ENCODE assay signal across 34 cellular contexts in genomic region chr14:85106491-85106890, GRCh38.
"Had no signal": no experiment of that assay in that cellular context is flagged by ENCODE, and none has a peak within 500 bp of the region (broad histone marks: within the 10 kb centered on the region; RNA-seq: fewer than 3 reads in every experiment).

No MANE protein-coding gene starts in this region.

- H3K4me3 ChIP-seq: adrenal gland, body of pancreas, breast epithelium had no signal

- H3K27me3 Mint-ChIP-seq: activated B cell treated with CpG ODN at 0.5 μM for 24 hours; activated CD4-positive, alpha-beta memory T cell treated with anti-CD3 and anti-CD28 coated beads, Interleukin-2, amount 10 ng/mL, durations not matched to agents 7 days and 5 days; activated CD4-positive, alpha-beta T cell treated with anti-CD3 and anti-CD28 coated beads for 36 hours; activated CD4-positive, alpha-beta T cell treated with anti-CD3 and anti-CD28 coated beads, Interleukin-2, amount 10 ng/mL, durations not matched to agents 7 days and 5 days; activated CD8-positive, alpha-beta memory T cell treated with anti-CD3 and anti-CD28 coated beads, Interleukin-2, amount 10 ng/mL, durations not matched to agents 7 days and 5 days; activated naive CD8-positive, alpha-beta T cell treated with anti-CD3 and anti-CD28 coated beads for 36 hours; activated T-cell treated with anti-CD3 and anti-CD28 coated beads, Interleukin-2, amount 50 U/mL, for 24 hours had no signal

- DNase-seq: activated B cell treated with CpG ODN at 0.5 μM for 24 hours; activated CD4-positive, alpha-beta memory T cell treated with anti-CD3 and anti-CD28 coated beads, Interleukin-2, amount 10 ng/mL, durations not matched to agents 7 days and 5 days; activated CD4-positive, alpha-beta T cell treated with anti-CD3 and anti-CD28 coated beads for 1 hour; activated CD4-positive, alpha-beta T cell treated with anti-CD3 and anti-CD28 coated beads for 36 hours; activated CD4-positive, alpha-beta T cell treated with anti-CD3 and anti-CD28 coated beads for 48 hours; activated CD4-positive, alpha-beta T cell treated with anti-CD3 and anti-CD28 coated beads, Interleukin-2, amount 10 ng/mL, durations not matched to agents 7 days and 5 days; activated CD4-positive, alpha-beta T cell treated with anti-CD3 and anti-CD28 coated beads, Interleukin-2, amount 50 U/mL, for 48 hours; activated CD8-positive, alpha-beta memory T cell treated with anti-CD3 and anti-CD28 coated beads for 24 hours; activated CD8-positive, alpha-beta memory T cell treated with anti-CD3 and anti-CD28 coated beads, Interleukin-2, amount 10 ng/mL, durations not matched to agents 7 days and 5 days; activated CD8-positive, alpha-beta memory T cell treated with anti-CD3 and anti-CD28 coated beads, Interleukin-2, amount 50 U/mL, for 48 hours; activated CD8-positive, alpha-beta T cell treated with anti-CD3 and anti-CD28 coated beads, Interleukin-2, amount 10 ng/mL, durations not matched to agents 7 days and 5 days; activated effector memory CD4-positive, alpha-beta T cell treated with Interleukin-2 at 50 U/mL for 16 hours; activated gamma-delta T cell; activated naive CD4-positive, alpha-beta T cell treated with anti-CD3 and anti-CD28 coated beads, Interleukin-2, amount 50 U/mL, for 16 hours; activated naive CD4-positive, alpha-beta T cell treated with Interleukin-2 at 50 U/mL for 16 hours; activated naive CD8-positive, alpha-beta T cell treated with anti-CD3 and anti-CD28 coated beads for 36 hours; activated T-cell treated with anti-CD3 and anti-CD28 coated beads, Interleukin-2, amount 50 U/mL, for 24 hours; activated T-cell treated with anti-CD3 and anti-CD28 coated beads, Interleukin-2, amount 50 U/mL, for 48 hours; adrenal gland; amniotic stem cell; aorta; body of pancreas; brain microvascular endothelial cell; central memory CD4-positive, alpha-beta T cell; T-helper 2 cell; T-helper 9 cell had no signal

- FAIRE-seq: astrocyte, TTC549 had no signal

- H3K27me3 ChIP-seq: adrenal gland, body of pancreas, brain microvascular endothelial cell, breast epithelium had no signal

- H3K36me3 ChIP-seq: adrenal gland, brain microvascular endothelial cell, breast epithelium had no signal

- H3K27ac Mint-ChIP-seq: activated B cell treated with CpG ODN at 0.5 μM for 24 hours; activated CD4-positive, alpha-beta memory T cell treated with anti-CD3 and anti-CD28 coated beads, Interleukin-2, amount 10 ng/mL, durations not matched to agents 7 days and 5 days; activated CD4-positive, alpha-beta T cell treated with anti-CD3 and anti-CD28 coated beads for 36 hours; activated CD4-positive, alpha-beta T cell treated with anti-CD3 and anti-CD28 coated beads, Interleukin-2, amount 10 ng/mL, durations not matched to agents 7 days and 5 days; activated CD8-positive, alpha-beta memory T cell treated with anti-CD3 and anti-CD28 coated beads, Interleukin-2, amount 10 ng/mL, durations not matched to agents 7 days and 5 days; activated CD8-positive, alpha-beta T cell treated with anti-CD3 and anti-CD28 coated beads, Interleukin-2, amount 10 ng/mL, durations not matched to agents 7 days and 5 days; activated naive CD4-positive, alpha-beta T cell treated with anti-CD3 and anti-CD28 coated beads, Interleukin-2, amount 50 U/mL, for 72 hours; activated naive CD8-positive, alpha-beta T cell treated with anti-CD3 and anti-CD28 coated beads for 36 hours; activated T-cell treated with anti-CD3 and anti-CD28 coated beads, Interleukin-2, amount 50 U/mL, for 24 hours; activated T-helper 2 cell treated with anti-CD3 and anti-CD28 coated beads, Interferon-gamma antibody, Interleukin-2, Interleukin-4, amounts not matched to agents 10 μg/mL and 5 μg/mL and 100 μg/mL, durations not matched to agents 14 hours and 24 hours and 36 hours; T-helper 1 cell treated with Interleukin-12 subunit alpha and Interleukin-12 subunit beta and Interleukin-4 antibody, amounts not matched to agents 30 μg/mL and 1 μg/mL, for 36 hours; T-helper 2 cell treated with Interferon-gamma antibody and Interleukin-4, amounts not matched to agents 5 μg/mL and 100 μg/mL, for 36 hours had no signal

- H3K4me3 Mint-ChIP-seq: activated B cell treated with CpG ODN at 0.5 μM for 24 hours; activated CD4-positive, alpha-beta memory T cell treated with anti-CD3 and anti-CD28 coated beads, Interleukin-2, amount 10 ng/mL, durations not matched to agents 7 days and 5 days; activated CD4-positive, alpha-beta T cell treated with anti-CD3 and anti-CD28 coated beads for 36 hours; activated CD4-positive, alpha-beta T cell treated with anti-CD3 and anti-CD28 coated beads, Interleukin-2, amount 10 ng/mL, durations not matched to agents 7 days and 5 days; activated CD8-positive, alpha-beta memory T cell treated with anti-CD3 and anti-CD28 coated beads, Interleukin-2, amount 10 ng/mL, durations not matched to agents 7 days and 5 days; activated CD8-positive, alpha-beta T cell treated with anti-CD3 and anti-CD28 coated beads, Interleukin-2, amount 10 ng/mL, durations not matched to agents 7 days and 5 days; activated naive CD8-positive, alpha-beta T cell treated with anti-CD3 and anti-CD28 coated beads for 36 hours; activated T-cell treated with anti-CD3 and anti-CD28 coated beads, Interleukin-2, amount 50 U/mL, for 24 hours; T-helper 1 cell treated with Interleukin-12 subunit alpha and Interleukin-12 subunit beta and Interleukin-4 antibody, amounts not matched to agents 30 μg/mL and 1 μg/mL, for 36 hours; T-helper 2 cell treated with Interferon-gamma antibody and Interleukin-4, amounts not matched to agents 5 μg/mL and 100 μg/mL, for 36 hours had no signal

- H3K4me1 Mint-ChIP-seq: activated B cell treated with CpG ODN at 0.5 μM for 24 hours; activated CD4-positive, alpha-beta memory T cell treated with anti-CD3 and anti-CD28 coated beads, Interleukin-2, amount 10 ng/mL, durations not matched to agents 7 days and 5 days; activated CD4-positive, alpha-beta T cell treated with anti-CD3 and anti-CD28 coated beads for 36 hours; activated CD4-positive, alpha-beta T cell treated with anti-CD3 and anti-CD28 coated beads, Interleukin-2, amount 10 ng/mL, durations not matched to agents 7 days and 5 days; activated CD8-positive, alpha-beta memory T cell treated with anti-CD3 and anti-CD28 coated beads, Interleukin-2, amount 10 ng/mL, durations not matched to agents 7 days and 5 days; activated naive CD8-positive, alpha-beta T cell treated with anti-CD3 and anti-CD28 coated beads for 36 hours had no signal

- H3K27ac ChIP-seq: adrenal gland, body of pancreas, brain microvascular endothelial cell, breast epithelium, VCaP had no signal

- H3K9me3 ChIP-seq: adrenal gland, body of pancreas, breast epithelium had no signal

- H3K4me1 ChIP-seq: adrenal gland, body of pancreas, breast epithelium had no signal

- ATAC-seq: activated CD4-positive, alpha-beta T cell treated with anti-CD3 and anti-CD28 coated beads for 36 hours; activated CD8-positive, alpha-beta memory T cell treated with anti-CD3 and anti-CD28 coated beads, Interleukin-2, amount 10 ng/mL, durations not matched to agents 7 days and 5 days; activated CD8-positive, alpha-beta T cell treated with anti-CD3 and anti-CD28 coated beads, Interleukin-2, amount 10 ng/mL, durations not matched to agents 7 days and 5 days; activated naive CD4-positive, alpha-beta T cell treated with anti-CD3 and anti-CD28 coated beads, Interleukin-2, amount 50 U/mL, for 72 hours; body of pancreas had no signal

- H3K36me3 Mint-ChIP-seq: activated CD8-positive, alpha-beta memory T cell treated with anti-CD3 and anti-CD28 coated beads, Interleukin-2, amount 10 ng/mL, durations not matched to agents 7 days and 5 days; activated naive CD4-positive, alpha-beta T cell treated with anti-CD3 and anti-CD28 coated beads, Interleukin-2, amount 50 U/mL, for 72 hours; activated naive CD8-positive, alpha-beta T cell treated with anti-CD3 and anti-CD28 coated beads for 36 hours had no signal
